In genomic region chr7:130324270-130324669, GRCh38 we compare ENCODE assay signal across 21 cellular contexts. TPM values are rescaled to one million over a fixed set of nuclear protein-coding genes. Genes with fewer than 3 reads are reported as not detected.
DNase-seq lines count a peak whose midpoint lies in the region; TF ChIP-seq lines count a peak whose summit lies in the region.
"Had no signal": no experiment of that assay in that cellular context is flagged by ENCODE, and none has a peak within 500 bp of the region (broad histone marks: within the 10 kb centered on the region; RNA-seq: fewer than 3 reads in every experiment).

No MANE protein-coding gene starts in this region.

- H3K4me3 ChIP-seq in A673 (ENCODE audit: low read depth, low read length, poor library complexity, severe bottlenecking) = no peak overlapping the region

- BruUV-seq in A673 (replicated peaks; lab: Mats Ljungman, UMichigan) = no TSS peak

- H3K4me1 ChIP-seq in A673 (ENCODE audit: insufficient read depth, low read length, poor library complexity, severe bottlenecking) = no peaks in the 10 kb centered on the region

- no peaks in the 10 kb centered on the region for H3K9me3 ChIP-seq in A673 (ENCODE audit: low read depth, low read length, poor library complexity, severe bottlenecking)

- CTCF ChIA-PET in A673 (lab: Charles Lee) = no interaction called here

- H3K36me3 Mint-ChIP-seq in brain (no peaks in the 10 kb centered on the region), nephron progenitor cell (ENCODE audit: low read depth) (no peaks in the 10 kb centered on the region)

- no peak overlapping the region for H3K4me3 Mint-ChIP-seq in brain
- no peak overlapping the region for H3K4me3 Mint-ChIP-seq in nephron progenitor cell
- H3K4me3 Mint-ChIP-seq: HFFc6 had no signal

- POLR2A ChIA-PET in A673 (lab: Charles Lee; ENCODE audit: low non-redundant PET) = no interaction called here

- H3K27ac ChIP-seq in A673 (ENCODE audit: low read depth, low read length, poor library complexity, severe bottlenecking) = no peak overlapping the region
- H3K27ac ChIP-seq: C4-2B had no signal

- intact Hi-C loops in A673 (cut with micrococcal nuclease; ENCODE audit: unreplicated experiment) = no loop called here

- TF ChIP-seq CTCF in brain (conservative IDR thresholded peaks at IDR 0.05) (no peak), nephron progenitor cell (IDR thresholded peaks at IDR 0.05) (no peak), A673 (conservative IDR thresholded peaks at IDR 0.05; ENCODE audit: low read depth, low read length) (no peak)

- H3K27ac Mint-ChIP-seq in brain (peak overlapping the region; percentile 52 to 77 (median 67)), nephron progenitor cell (peak overlapping the region; percentile 94)
- H3K27ac Mint-ChIP-seq: HFFc6 had no signal

- DNase-seq in ELR (ENCODE audit: low read depth) (peak; percentile 12), NCI-H69 (lab: John Stamatoyannopoulos, UW) (peak; percentile 44), nephron progenitor cell (no peak), amygdala (lab: John Stamatoyannopoulos, UW) (no peak), activated gamma-delta T cell (lab: John Stamatoyannopoulos, UW) (no peak), A673 (ENCODE audit: low spot score) (no peak)
- no peak for DNase-seq in stimulated activated CD4-positive, alpha-beta T cell treated with anti-CD3 and anti-CD28 coated beads, Interleukin-4, amount 100 ng/mL, for 24 hours
- DNase-seq: ACHN, DMS79 treated with DMSO at 0.1 percent for 48 hours, GDM1, H7, HFFc6, NCI-H1436 treated with DMSO at 0.1 percent for 48 hours, NCI-H748 treated with DMSO at 0.1 percent for 48 hours, SHP77 treated with DMSO at 0.1 percent for 48 hours had no signal

- no peaks in the 10 kb centered on the region for H3K27me3 Mint-ChIP-seq in brain
- H3K27me3 Mint-ChIP-seq in nephron progenitor cell (ENCODE audit: low read depth, poor library complexity) = peaks cover 3% of the 10 kb centered on the region

- H3K9me3 Mint-ChIP-seq in brain (no peaks in the 10 kb centered on the region), nephron progenitor cell (no peaks in the 10 kb centered on the region)
- H3K9me3 Mint-ChIP-seq: HFFc6 had no signal

- peaks cover 37% of the 10 kb centered on the region for H3K4me1 Mint-ChIP-seq in brain
- peaks cover 43% of the 10 kb centered on the region for H3K4me1 Mint-ChIP-seq in nephron progenitor cell

- H3K36me3 ChIP-seq in A673 (ENCODE audit: insufficient read depth, low read length, poor library complexity, severe bottlenecking) = no peaks in the 10 kb centered on the region

- no peaks in the 10 kb centered on the region for H3K27me3 ChIP-seq in A673 (replicated peaks; ENCODE audit: insufficient read depth, low read depth, low read length, poor library complexity)

RNA-seq across cellular contexts. Expression of gene CPA5, which starts 20.3 kb away (rescaled TPM):
- 2.3 TPM for polyA plus RNA-seq in brain (ENCODE audit: insufficient read depth, low read depth, low replicate concordance)
- not detected in 2 replicates for total RNA-seq in A673 (2021)
- total RNA-seq: HFFc6, HT-29, NCI-H460, OCI-LY7 had no signal

RNA-seq across cellular contexts. Expression of gene CPA4, which starts 31.3 kb away (rescaled TPM):
- 0.34 TPM for polyA plus RNA-seq in brain (ENCODE audit: insufficient read depth, low read depth, low replicate concordance)
- total RNA-seq in A673 (2021) = 0.35 TPM in 1 of 2 replicates, not detected in the other
- total RNA-seq: H7, HT-29, OCI-LY7 had no signal

RNA-seq across cellular contexts. Expression of gene CPA1, which starts 56.0 kb away (rescaled TPM):
- not detected for polyA plus RNA-seq in brain (ENCODE audit: insufficient read depth, low read depth, low replicate concordance)
- total RNA-seq in A673 (2021) = not detected in 2 replicates
- total RNA-seq: HFFc6, HT-29, MCF 10A, NCI-H460, OCI-LY7 had no signal

RNA-seq across cellular contexts. Expression of gene CPA2, which starts 57.6 kb away (rescaled TPM):
- 0.97 TPM for polyA plus RNA-seq in brain (ENCODE audit: insufficient read depth, low read depth, low replicate concordance)
- 0.26 and 0.43 TPM in 2 replicates for total RNA-seq in A673 (2021)
- total RNA-seq: H7, HFFc6, HT-29, MCF 10A, OCI-LY7 had no signal

Comparison
In these comparisons a context has a peak if more than half of its experiments do, and no peak if none do; other contexts are left out.
1. DNase-seq: peak in ELR (single experiment) and NCI-H69 (single experiment); none in nephron progenitor cell (single experiment), amygdala (0 of 56), activated gamma-delta T cell (single experiment), A673 (single experiment) and stimulated activated CD4-positive, alpha-beta T cell treated with anti-CD3 and anti-CD28 coated beads, Interleukin-4, amount 100 ng/mL, for 24 hours (single experiment).